Comparison of ENCODE assay signal across 29 cellular contexts in genomic region chr6:39465539-39465938, GRCh38.
"Had no signal": no experiment of that assay in that cellular context is flagged by ENCODE, and none has a peak within 500 bp of the region (broad histone marks: within the 10 kb centered on the region; RNA-seq: fewer than 3 reads in every experiment).

No MANE protein-coding gene starts in this region.

- H3K36me3 ChIP-seq: brain microvascular endothelial cell, esophagus muscularis mucosa, gastroesophageal sphincter had no signal

- H3K4me1 ChIP-seq: foreskin keratinocyte had no signal

- DNase-seq: activated CD4-positive, alpha-beta memory T cell treated with anti-CD3 and anti-CD28 coated beads, Interleukin-2, amount 10 ng/mL, durations not matched to agents 7 days and 5 days; activated CD4-positive, alpha-beta T cell treated with anti-CD3 and anti-CD28 coated beads for 1 hour; activated CD4-positive, alpha-beta T cell treated with anti-CD3 and anti-CD28 coated beads for 4 hours; activated CD4-positive, alpha-beta T cell treated with anti-CD3 and anti-CD28 coated beads, Interleukin-2, amount 10 ng/mL, durations not matched to agents 7 days and 5 days; activated CD4-positive, alpha-beta T cell treated with anti-CD3 and anti-CD28 coated beads, Interleukin-2, amount 50 U/mL, for 4 hours; activated CD8-positive, alpha-beta memory T cell treated with anti-CD3 and anti-CD28 coated beads, Interleukin-2, amount 50 U/mL, for 48 hours; activated gamma-delta T cell; activated naive CD4-positive, alpha-beta T cell; activated naive CD4-positive, alpha-beta T cell treated with anti-CD3 and anti-CD28 coated beads, Interleukin-2, amount 10 ng/mL, durations not matched to agents 7 days and 5 days; activated naive CD8-positive, alpha-beta T cell treated with anti-CD3 and anti-CD28 coated beads, Interleukin-2, amount 10 ng/mL, durations not matched to agents 7 days and 5 days; activated T-cell treated with anti-CD3 and anti-CD28 coated beads for 4 hours; activated T-cell treated with anti-CD3 and anti-CD28 coated beads, Interleukin-2, amount 50 U/mL, for 24 hours; activated T-cell treated with anti-CD3 and anti-CD28 coated beads, Interleukin-2, amount 50 U/mL, for 72 hours; amniotic stem cell; anterior cingulate cortex; brain microvascular endothelial cell; caudate nucleus; cortex of kidney; dermis blood vessel endothelial cell; effector CD4-positive, alpha-beta T cell; effector memory CD8-positive, alpha-beta T cell; erythroblast; foreskin keratinocyte; T-helper 2 cell had no signal

- H3K27ac ChIP-seq: brain microvascular endothelial cell, esophagus muscularis mucosa, foreskin keratinocyte, gastroesophageal sphincter had no signal

- FAIRE-seq: astrocyte, colon, TTC549 had no signal

- H3K4me3 ChIP-seq: esophagus muscularis mucosa, gastroesophageal sphincter had no signal

- H3K27me3 ChIP-seq: brain microvascular endothelial cell, esophagus muscularis mucosa, foreskin keratinocyte, gastroesophageal sphincter had no signal
